ENCODE assay signal across 8 cellular contexts in the genomic region with DNA sequence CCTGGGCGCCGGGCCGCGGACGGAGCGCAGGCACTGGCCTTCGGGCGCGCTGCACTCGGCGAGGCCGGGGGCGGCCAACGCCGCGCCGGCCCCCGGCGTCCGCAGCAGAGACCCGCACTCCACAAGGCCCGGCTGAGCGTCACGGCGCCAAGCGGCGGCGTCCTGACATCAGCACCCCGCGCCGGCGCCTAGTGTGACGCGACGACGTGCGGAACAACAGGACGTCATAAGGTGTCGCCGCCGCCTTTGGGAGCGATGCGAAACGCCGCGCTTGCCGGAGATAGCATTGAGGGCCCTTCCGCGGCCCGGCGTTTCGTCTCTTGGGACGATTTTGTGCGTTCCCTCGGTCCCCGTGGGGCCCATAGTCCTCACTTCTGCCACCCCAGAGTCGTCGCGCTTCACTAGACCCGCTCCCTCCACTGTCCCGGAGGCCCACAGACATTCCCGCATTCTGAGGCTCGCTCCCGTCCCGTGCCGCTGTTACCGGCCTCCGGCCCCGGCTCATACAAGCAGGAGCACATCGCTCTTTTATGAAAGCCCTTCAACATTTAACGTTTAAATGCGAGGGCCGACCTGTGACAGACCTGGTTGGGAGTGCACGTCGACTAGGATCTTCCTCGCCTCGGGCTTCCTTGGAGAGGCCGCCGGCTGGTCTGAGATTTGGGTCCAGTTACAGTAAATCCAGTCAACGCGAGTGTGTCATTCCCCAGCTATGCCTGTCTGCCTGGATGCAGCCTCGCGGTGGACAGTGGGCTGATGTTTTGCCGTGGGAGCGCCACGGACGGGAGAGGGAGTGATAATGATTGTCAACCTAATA. TPM values are rescaled to one million over a fixed set of nuclear protein-coding genes. Genes with fewer than 3 reads are reported as not detected.
DNase-seq lines count a peak whose midpoint lies in the region; TF ChIP-seq lines count a peak whose summit lies in the region.

A gene (minus strand): TSS at position 143 of the 817 bp plus-strand sequence. CDS start 306 bp downstream, outside the sequence.

- peak within 1 kb of the TSS; percentile 77 for H2AFZ ChIP-seq in MM.1S (ENCODE audit: low read length)

- H3K4me2 ChIP-seq in MM.1S (ENCODE audit: low read depth, low read length): peak within 1 kb of the TSS; percentile 97

- no peaks in the 10 kb centered on the region for H3K9me3 Mint-ChIP-seq in activated naive CD4-positive, alpha-beta T cell treated with anti-CD3 and anti-CD28 coated beads for 36 hours

- no peaks in the 10 kb centered on the region for H3K9me2 ChIP-seq in MM.1S (replicated peaks; ENCODE audit: insufficient read depth, low read length)

- CTCF ChIA-PET in activated naive CD4-positive, alpha-beta T cell treated with anti-CD3 and anti-CD28 coated beads for 36 hours (lab: Charles Lee): no interaction called here

- no peak for TF ChIP-seq CTCF in MM.1S (IDR thresholded peaks at IDR 0.05; ENCODE audit: low read length)
- TF ChIP-seq CTCF in suprapubic skin (IDR thresholded peaks at IDR 0.05): peak in 1 of 2 donors; percentile 6

- TF ChIP-seq EP300 in suprapubic skin (IDR thresholded peaks at IDR 0.05): no peak

- H3K27me3 Mint-ChIP-seq in activated naive CD4-positive, alpha-beta T cell treated with anti-CD3 and anti-CD28 coated beads for 36 hours (ENCODE audit: low read depth): no peaks in the 10 kb centered on the region

- H3K36me3 ChIP-seq in MM.1S (replicated peaks; ENCODE audit: insufficient read depth, low read length) (no peaks in the 10 kb centered on the region), suprapubic skin (no peaks in the 10 kb centered on the region)

- H3K9ac ChIP-seq in MM.1S (ENCODE audit: low read length): peak within 1 kb of the TSS; percentile 99

- under 1% methylated on average over 13 of the region's 87 CpGs for WGBS in suprapubic skin

- peak within 1 kb of the TSS; percentile 97 for H3K27ac Mint-ChIP-seq in activated naive CD4-positive, alpha-beta T cell treated with anti-CD3 and anti-CD28 coated beads for 36 hours

- intact Hi-C loops in activated naive CD4-positive, alpha-beta T cell treated with anti-CD3 and anti-CD28 coated beads for 36 hours (cut with micrococcal nuclease): loop anchor here (1.0 to 5.0 kb wide), 8 partner anchors 22 to 332 kb away; a partner anchor contains a TSS

- peaks cover 18% of the 10 kb centered on the region for H3K36me3 Mint-ChIP-seq in activated naive CD4-positive, alpha-beta T cell treated with anti-CD3 and anti-CD28 coated beads for 36 hours (ENCODE audit: low read depth)

- DNase-seq in GDM1 (lab: John Stamatoyannopoulos, UW): peak; percentile 88
- DNase-seq in HCEC 1CT: peak; percentile 90
- DNase-seq in MM.1S: peak; percentile 93
- peak; percentile 81 for DNase-seq in SK-N-DZ (ENCODE audit: low spot score)
- DNase-seq in activated naive CD4-positive, alpha-beta T cell treated with anti-CD3 and anti-CD28 coated beads for 36 hours: peak; percentile 94
- peak; percentile 93 for DNase-seq in germinal center (ENCODE audit: low spot score)
- DNase-seq in occipital lobe (lab: John Stamatoyannopoulos, UW): peak; percentile 67
- peak; percentile 96 to 99 for DNase-seq in suprapubic skin (ENCODE audit: low spot score in 2 of 2)

- H3K4me3 ChIP-seq in MM.1S (ENCODE audit: low read length) (peak within 1 kb of the TSS; percentile 100), suprapubic skin (peak within 1 kb of the TSS; percentile 70)

- 0 out of 2 replicates have a peak, but pooled peaks cover 3% of the 10 kb centered on the region for H3K4me1 ChIP-seq in MM.1S (ENCODE audit: low read length)
- peaks cover 43% of the 10 kb centered on the region for H3K4me1 ChIP-seq in suprapubic skin

- peaks cover 3% of the 10 kb centered on the region; the same call in 1 of the 2 replicates for H3F3A ChIP-seq in MM.1S (ENCODE audit: insufficient read depth, low read length)

- H3K4me3 Mint-ChIP-seq in activated naive CD4-positive, alpha-beta T cell treated with anti-CD3 and anti-CD28 coated beads for 36 hours: peak within 1 kb of the TSS; percentile 98

- peak in 1 of 2 donors; percentile 90 for TF ChIP-seq POLR2A in suprapubic skin (IDR thresholded peaks at IDR 0.05)

- H3K9me3 ChIP-seq in MM.1S (replicated peaks; ENCODE audit: insufficient read depth, low read length) (no peaks in the 10 kb centered on the region), suprapubic skin (no peaks in the 10 kb centered on the region)

- peaks cover 52% of the 10 kb centered on the region for H3K79me2 ChIP-seq in MM.1S (ENCODE audit: low read length)

- no peaks in the 10 kb centered on the region for H4K20me1 ChIP-seq in MM.1S (ENCODE audit: insufficient read depth, low read length)

- H3K27ac ChIP-seq in MM.1S (ENCODE audit: low read length) (peak within 1 kb of the TSS; percentile 67), suprapubic skin (peak within 1 kb of the TSS; percentile 98)

- H3K4me1 Mint-ChIP-seq in activated naive CD4-positive, alpha-beta T cell treated with anti-CD3 and anti-CD28 coated beads for 36 hours (ENCODE audit: low read depth): peaks cover 42% of the 10 kb centered on the region

- H3K27me3 ChIP-seq in MM.1S (replicated peaks; ENCODE audit: insufficient read depth, low read length): peaks cover 32% of the 10 kb centered on the region
- no peaks in the 10 kb centered on the region for H3K27me3 ChIP-seq in suprapubic skin

RNA-seq across cellular contexts. Expression of the gene that starts here (rescaled TPM):
- 44.7 and 45.3 TPM in 2 replicates for polyA plus RNA-seq in SK-N-DZ (2014; cell fraction: cytosol; rRNA removed)
- polyA plus RNA-seq in SK-N-DZ (2014; cell fraction: nucleus; rRNA removed): 42.9 and 49.5 TPM in 2 replicates
- total RNA-seq in activated naive CD4-positive, alpha-beta T cell treated with anti-CD3 and anti-CD28 coated beads for 36 hours: 10 to 100 TPM; 91.6 to 95.9 TPM
- total RNA-seq in occipital lobe (32.9 TPM), suprapubic skin (100 to 1,000 TPM; 102 to 115 (median 109) TPM)

Comparison
In these comparisons a context has a peak if more than half of its experiments do, and no peak if none do; other contexts are left out.
1. Peak in every context shown above with its lines: DNase-seq, H3K4me3 ChIP-seq and H3K27ac ChIP-seq.